Comparison of ENCODE assay signal across 8 cellular contexts in the genomic region with DNA sequence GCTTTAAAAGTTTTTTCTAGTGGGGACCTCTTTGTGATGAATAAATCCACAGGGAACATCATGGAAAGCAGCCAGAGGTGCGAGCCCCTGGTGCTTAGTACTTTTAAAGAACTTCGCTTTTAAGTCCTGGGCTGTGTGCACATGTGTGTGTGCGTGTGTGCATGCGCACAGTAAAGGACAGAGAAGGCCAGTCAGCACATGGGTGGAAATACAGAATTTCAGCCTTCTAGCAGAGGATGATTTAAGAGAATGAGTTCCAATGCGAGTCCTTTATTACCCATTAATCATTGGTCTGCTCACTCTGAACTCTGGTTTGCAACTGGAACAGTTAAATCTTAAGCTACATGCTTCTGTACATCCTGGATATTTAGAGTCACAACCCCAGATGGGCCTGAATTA. TPM values are rescaled to one million over a fixed set of nuclear protein-coding genes. Genes with fewer than 3 reads are reported as not detected.
DNase-seq lines count a peak whose midpoint lies in the region; ATAC-seq, FAIRE-seq and TF ChIP-seq lines count a peak whose summit lies in the region.

No MANE protein-coding gene starts in this region.

- FAIRE-seq in kidney (lab: Jason Lieb, UNC), result no peak

- peak; percentile 12 for ATAC-seq in body of pancreas
- no peak for ATAC-seq in GM19467 (IDR thresholded peaks at IDR 0.05; ENCODE audit: unreplicated experiment)
- ATAC-seq in GM19455 (IDR thresholded peaks at IDR 0.05; ENCODE audit: unreplicated experiment), result no peak

- no peak for TF ChIP-seq POLR2A in body of pancreas (IDR thresholded peaks at IDR 0.05)

- H3K27ac ChIP-seq in body of pancreas (peak overlapping the region; percentile 87 to 94 (median 90)), kidney (ENCODE audit: low read depth in 2 of 2, low read length in 2 of 2) (peak overlapping the region; percentile 84 to 90)

- H3K4me2 ChIP-seq in skeletal muscle satellite cell (ENCODE audit: low read length), result peak overlapping the region; percentile 77

- peak overlapping the region; percentile 8 to 16 for H3K9ac ChIP-seq in kidney (ENCODE audit: low read length in 2 of 2)
- H3K9ac ChIP-seq in skeletal muscle satellite cell (ENCODE audit: low read depth, low read length), result peak overlapping the region; percentile 86

- 54 to 56% methylated on average over 5 of the region's 5 CpGs for whole genome bisulfite sequencing in body of pancreas, 2 donors

- H3K27me3 ChIP-seq in body of pancreas (no peaks in the 10 kb centered on the region), skeletal muscle satellite cell (ENCODE audit: control insufficient read depth, insufficient read depth, low read length) (no peaks in the 10 kb centered on the region)

- H3K4me1 ChIP-seq in body of pancreas (peaks cover 72% of the 10 kb centered on the region), kidney (ENCODE audit: control insufficient read depth in 1 of 2, insufficient read depth in 1 of 2, low read depth in 1 of 2, low read length in 2 of 2) (peaks cover 54 to 84% of the 10 kb centered on the region in 2 donors), skeletal muscle satellite cell (ENCODE audit: control insufficient read depth, insufficient read depth, low read length) (peaks cover 82% of the 10 kb centered on the region)

- no peak overlapping the region for H3K4me3 ChIP-seq in body of pancreas
- H3K4me3 ChIP-seq in kidney (ENCODE audit: low read length in 2 of 2), result peak overlapping the region; percentile 22 to 26
- peak overlapping the region; percentile 51 for H3K4me3 ChIP-seq in skeletal muscle satellite cell (ENCODE audit: low read length)

- intact Hi-C loops in body of pancreas (cut with DNase I), result no loop called here
- intact Hi-C loops in kidney (cut with DNase I), result no loop called here

- TF ChIP-seq CTCF in body of pancreas (IDR thresholded peaks at IDR 0.05) (no peak), kidney (IDR thresholded peaks at IDR 0.05; ENCODE audit: borderline replicate concordance, extremely low read depth, insufficient read depth) (no peak)

- H3K9me3 ChIP-seq in body of pancreas (no peaks in the 10 kb centered on the region), kidney (ENCODE audit: control insufficient read depth in 1 of 2, low read length in 2 of 2) (no peaks in the 10 kb centered on the region), skeletal muscle satellite cell (replicated peaks; ENCODE audit: low read length) (no peaks in the 10 kb centered on the region)

- H3K36me3 ChIP-seq in body of pancreas (replicated peaks in 1 of 2; ENCODE audit: insufficient read depth in 1 of 2, low read depth in 2 of 2) (no peaks in the 10 kb centered on the region), kidney (ENCODE audit: control insufficient read depth in 1 of 2, insufficient read depth in 2 of 2, low read length in 2 of 2) (no peaks in the 10 kb centered on the region), skeletal muscle satellite cell (ENCODE audit: insufficient read depth, low read length) (no peaks in the 10 kb centered on the region)

- DNase-seq in HK-2 (ENCODE audit: unreplicated experiment) (peak; percentile 10), body of pancreas (no peak), kidney (peak; percentile 64)
- DNase-seq in stimulated activated naive CD4-positive, alpha-beta T cell treated with Interleukin-2 at 50 U/mL for 16 hours (lab: John Stamatoyannopoulos, UW), result no peak
- no peak for DNase-seq in activated CD4-positive, alpha-beta T cell treated with anti-CD3 and anti-CD28 coated beads, Interleukin-2, amount 50 U/mL, for 4 hours

RNA-seq across cellular contexts. Expression of a gene that starts 18.9 kb away (rescaled TPM):
- 10 to 100 TPM; 36.9 to 55.0 TPM for total RNA-seq in body of pancreas
- 77.2 TPM for total RNA-seq in kidney
- polyA plus RNA-seq in kidney (ENCODE audit: insufficient read depth, low read depth, low replicate concordance), result 7.6 TPM
- 67.2 and 70.3 TPM in 2 replicates for total RNA-seq in skeletal muscle satellite cell (2012; rRNA removed)

Comparison
In these comparisons a context has a peak if more than half of its experiments do, and no peak if none do; other contexts are left out.
1. DNase-seq: peak in HK-2 (single experiment) and kidney (single experiment); none in body of pancreas (0 of 4), stimulated activated naive CD4-positive, alpha-beta T cell treated with Interleukin-2 at 50 U/mL for 16 hours (single experiment) and activated CD4-positive, alpha-beta T cell treated with anti-CD3 and anti-CD28 coated beads, Interleukin-2, amount 50 U/mL, for 4 hours (0 of 2).
2. H3K4me3 ChIP-seq: peak in kidney (2 of 2) and skeletal muscle satellite cell (single experiment); none in body of pancreas (0 of 2).